27 cellular contexts compared by ENCODE assay signal in the genomic region with DNA sequence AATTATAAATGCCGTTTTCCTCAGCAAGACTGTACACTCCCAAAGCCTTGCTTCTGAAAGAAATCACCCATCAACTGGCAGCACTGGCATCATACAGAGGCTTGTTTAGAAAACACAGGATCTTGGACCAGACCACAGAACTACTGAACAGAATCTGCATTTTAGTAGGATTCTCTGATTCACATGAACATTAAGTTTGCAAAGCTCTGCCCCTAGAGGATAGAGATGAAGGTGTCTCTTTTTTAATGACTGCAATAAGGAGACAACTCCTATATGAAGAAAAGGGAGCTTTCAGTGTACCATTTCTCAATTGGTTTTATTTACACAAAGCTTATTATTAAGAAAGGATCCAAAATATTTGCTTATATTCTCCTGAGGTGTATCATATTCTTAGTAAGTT.
DNase-seq lines count a peak whose midpoint lies in the region; ATAC-seq and TF ChIP-seq lines count a peak whose summit lies in the region.
"Had no signal": no experiment of that assay in that cellular context is flagged by ENCODE, and none has a peak within 500 bp of the region (broad histone marks: within the 10 kb centered on the region; RNA-seq: fewer than 3 reads in every experiment).

No MANE protein-coding gene starts in this region.

- no peaks in the 10 kb centered on the region for H3K4me1 Mint-ChIP-seq in activated CD8-positive, alpha-beta T cell treated with anti-CD3 and anti-CD28 coated beads for 36 hours (ENCODE audit: low read depth)
- H3K4me1 Mint-ChIP-seq: activated naive CD8-positive, alpha-beta T cell treated with anti-CD3 and anti-CD28 coated beads, Interleukin-2, amount 50 U/mL, for 24 hours; naive B cell; T-cell had no signal

- peak; percentile 42 for TF ChIP-seq CTCF in C4-2B (conservative IDR thresholded peaks at IDR 0.05)
- peak; percentile 21; the same call in 1 of the 2 replicates for TF ChIP-seq CTCF in VCaP (conservative IDR thresholded peaks at IDR 0.05)
- TF ChIP-seq CTCF in fibroblast of villous mesenchyme (IDR thresholded peaks at IDR 0.05; ENCODE audit: insufficient read depth, low read depth, low read length): peak; percentile 24
- TF ChIP-seq CTCF in activated CD8-positive, alpha-beta T cell treated with anti-CD3 and anti-CD28 coated beads for 36 hours (IDR thresholded peaks at IDR 0.05): no peak

- intact Hi-C loops in activated CD8-positive, alpha-beta T cell treated with anti-CD3 and anti-CD28 coated beads for 36 hours (cut with micrococcal nuclease): no loop called here

- DNase-seq in LHCN-M2 (ENCODE audit: low read depth) (peak; percentile 16), fibroblast of villous mesenchyme (ENCODE audit: low read depth) (no peak), kidney glomerular epithelial cell (lab: John Stamatoyannopoulos, UW) (no peak), NCI-H1048 (lab: John Stamatoyannopoulos, UW) (no peak)
- DNase-seq in activated CD8-positive, alpha-beta T cell treated with anti-CD3 and anti-CD28 coated beads for 36 hours: no peak
- DNase-seq: activated CD4-positive, alpha-beta T cell treated with anti-CD3 and anti-CD28 coated beads, Interleukin-2, amount 50 U/mL, for 4 hours; activated gamma-delta T cell; activated naive CD8-positive, alpha-beta T cell treated with anti-CD3 and anti-CD28 coated beads, Interleukin-2, amount 50 U/mL, for 24 hours; AML-193; effector memory CD4-positive, alpha-beta T cell; KG1; left colon; mesendoderm; naive B cell; NCI-H1105; NCI-H510A treated with DMSO at 0.1 percent for 48 hours; nucleus accumbens; retina; SHP77; spleen; stimulated activated CD4-positive, alpha-beta T cell treated with anti-CD3 and anti-CD28 coated beads, Interleukin-4, amount 100 ng/mL, for 4 hours; stomach; T-cell; transverse colon had no signal

- H3K36me3 Mint-ChIP-seq in activated CD8-positive, alpha-beta T cell treated with anti-CD3 and anti-CD28 coated beads for 36 hours (ENCODE audit: low read depth): no peaks in the 10 kb centered on the region
- H3K36me3 Mint-ChIP-seq: naive B cell, T-cell had no signal

- CTCF ChIA-PET in activated CD8-positive, alpha-beta T cell treated with anti-CD3 and anti-CD28 coated beads for 36 hours (lab: Charles Lee): no interaction called here

- peaks cover 3% of the 10 kb centered on the region for H3K9me3 Mint-ChIP-seq in activated CD8-positive, alpha-beta T cell treated with anti-CD3 and anti-CD28 coated beads for 36 hours
- H3K9me3 Mint-ChIP-seq: activated naive CD8-positive, alpha-beta T cell treated with anti-CD3 and anti-CD28 coated beads, Interleukin-2, amount 50 U/mL, for 24 hours had no signal

- no peak overlapping the region for H3K4me3 ChIP-seq in fibroblast of villous mesenchyme (ENCODE audit: low read depth, low read length)
- H3K4me3 ChIP-seq: spleen, stomach, transverse colon had no signal

- no peak overlapping the region for H3K27ac ChIP-seq in C4-2B
- H3K27ac ChIP-seq in VCaP: no peak overlapping the region
- H3K27ac ChIP-seq: spleen, stomach, transverse colon had no signal

- no peak for ATAC-seq in HG03097 (IDR thresholded peaks at IDR 0.05; ENCODE audit: low FRiP score, unreplicated experiment)
- ATAC-seq in activated CD8-positive, alpha-beta T cell treated with anti-CD3 and anti-CD28 coated beads for 36 hours: no peak
- ATAC-seq: activated naive CD8-positive, alpha-beta T cell treated with anti-CD3 and anti-CD28 coated beads, Interleukin-2, amount 50 U/mL, for 24 hours; left colon; T-cell had no signal

- no peaks in the 10 kb centered on the region for H3K27me3 Mint-ChIP-seq in activated CD8-positive, alpha-beta T cell treated with anti-CD3 and anti-CD28 coated beads for 36 hours
- H3K27me3 Mint-ChIP-seq: activated naive CD8-positive, alpha-beta T cell treated with anti-CD3 and anti-CD28 coated beads, Interleukin-2, amount 50 U/mL, for 24 hours; naive B cell; T-cell had no signal

- no peak overlapping the region for H3K4me3 Mint-ChIP-seq in activated CD8-positive, alpha-beta T cell treated with anti-CD3 and anti-CD28 coated beads for 36 hours
- H3K4me3 Mint-ChIP-seq: activated naive CD8-positive, alpha-beta T cell treated with anti-CD3 and anti-CD28 coated beads, Interleukin-2, amount 50 U/mL, for 24 hours; naive B cell; T-cell had no signal

- H3K27ac Mint-ChIP-seq in activated CD8-positive, alpha-beta T cell treated with anti-CD3 and anti-CD28 coated beads for 36 hours: no peak overlapping the region
- H3K27ac Mint-ChIP-seq: activated naive CD8-positive, alpha-beta T cell treated with anti-CD3 and anti-CD28 coated beads, Interleukin-2, amount 50 U/mL, for 24 hours; naive B cell; T-cell had no signal

- POLR2A ChIA-PET in activated CD8-positive, alpha-beta T cell treated with anti-CD3 and anti-CD28 coated beads for 36 hours (lab: Charles Lee): no interaction called here
